22 cellular contexts compared by ENCODE assay signal in the genomic region with DNA sequence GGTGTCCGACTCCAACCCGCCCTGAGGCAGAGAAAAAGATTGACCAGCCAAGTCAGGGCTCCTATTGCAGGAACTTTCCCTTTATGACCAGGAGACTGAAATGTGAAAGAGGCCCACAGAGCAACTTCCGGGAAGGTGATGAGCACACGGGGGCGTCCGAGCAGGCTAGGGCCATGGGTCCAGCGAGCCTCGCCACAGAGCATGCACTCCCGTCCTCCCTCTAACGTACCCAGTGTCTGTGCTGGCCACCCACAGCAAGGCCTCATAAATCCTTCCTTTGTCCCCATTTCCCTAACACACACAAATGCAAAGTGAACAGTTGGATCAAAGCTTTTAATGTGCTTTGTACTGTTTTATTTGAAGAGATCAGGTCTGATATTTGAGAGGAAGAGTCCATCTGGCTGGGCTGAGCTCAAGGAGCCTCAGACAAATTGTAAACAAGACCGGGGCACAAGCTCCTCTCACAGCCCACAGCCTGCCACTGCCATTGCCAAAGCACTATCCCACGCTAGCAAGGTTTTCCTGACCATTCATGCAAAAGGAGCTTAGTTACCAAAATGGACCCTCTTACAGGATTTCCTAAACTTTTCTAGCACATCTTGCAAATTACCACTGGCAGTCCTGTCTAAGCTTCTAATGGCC. TPM values are rescaled to one million over a fixed set of nuclear protein-coding genes. Genes with fewer than 3 reads are reported as not detected.
A peak's percentile ranks its signal among the peaks of the same experiment; 100 is the strongest.
DNase-seq lines count a peak whose midpoint lies in the region; TF ChIP-seq lines count a peak whose summit lies in the region.
"Had no signal": no experiment of that assay in that cellular context is flagged by ENCODE, and none has a peak within 500 bp of the region (broad histone marks: within the 10 kb centered on the region; RNA-seq: fewer than 3 reads in every experiment).

No MANE protein-coding gene starts in this region.

- H3K27ac Mint-ChIP-seq in osteocyte (ENCODE audit: unreplicated experiment), result peak overlapping the region; percentile 48
- no peak overlapping the region for H3K27ac Mint-ChIP-seq in activated naive CD4-positive, alpha-beta T cell treated with anti-CD3 and anti-CD28 coated beads, Interleukin-2, amount 10 ng/mL, durations not matched to agents 7 days and 5 days
- H3K27ac Mint-ChIP-seq: CD4-positive, alpha-beta T cell; stimulated activated naive B cell treated with anti-CD40 and anti-IgM and Interleukin-4, amounts not matched to agents 10 μg/mL and 1 μg/mL and 100 μg/mL, for 72 hours; T-cell had no signal

- no peaks in the 10 kb centered on the region for H3K27me3 ChIP-seq in thyroid gland
- H3K27me3 ChIP-seq: esophagus squamous epithelium, heart left ventricle, uterus had no signal

- DNase-seq in C1 segment of cervical spinal cord (lab: John Stamatoyannopoulos, UW) (peak in 8 of 14 donors; percentile 20 to 60 (median 36)), amygdala (lab: John Stamatoyannopoulos, UW) (peak in 32 of 56 donors; percentile 5 to 63 (median 36)), head of caudate nucleus (peak; percentile 25 to 83 (median 54)), osteocyte (ENCODE audit: extremely low spot score, unreplicated experiment) (no peak), coronary artery (ENCODE audit: low spot score) (no peak), thyroid gland (no peak)
- no peak for DNase-seq in activated naive CD4-positive, alpha-beta T cell treated with anti-CD3 and anti-CD28 coated beads, Interleukin-2, amount 10 ng/mL, durations not matched to agents 7 days and 5 days
- no peak for DNase-seq in activated T-cell treated with anti-CD3 and anti-CD28 coated beads, Interleukin-2, amount 50 U/mL, for 1 hour
- DNase-seq: CD4-positive, alpha-beta T cell; DMS79 treated with DMSO at 0.1 percent for 48 hours; esophagus squamous epithelium; heart left ventricle; KBM-7; NCI-H1092 treated with DMSO at 0.1 percent for 48 hours; NCI-H2171; spleen; stimulated activated naive B cell treated with anti-CD40 and anti-IgM and Interleukin-4, amounts not matched to agents 10 μg/mL and 1 μg/mL and 100 μg/mL, for 72 hours; T-cell; uterus had no signal

- no peaks in the 10 kb centered on the region for H3K36me3 ChIP-seq in thyroid gland
- H3K36me3 ChIP-seq: esophagus squamous epithelium, heart left ventricle, spleen, uterus had no signal

- no peaks in the 10 kb centered on the region for H3K9me3 ChIP-seq in thyroid gland
- H3K9me3 ChIP-seq: esophagus squamous epithelium, heart left ventricle, spleen, uterus had no signal

- H3K27ac ChIP-seq in coronary artery (peak overlapping the region in 1 of 2 donors; percentile 43), thyroid gland (no peak overlapping the region)
- H3K27ac ChIP-seq: esophagus squamous epithelium, heart left ventricle, spleen, uterus, VCaP had no signal

- H3K4me3 Mint-ChIP-seq in osteocyte (ENCODE audit: unreplicated experiment), result no peak overlapping the region
- no peak overlapping the region for H3K4me3 Mint-ChIP-seq in activated naive CD4-positive, alpha-beta T cell treated with anti-CD3 and anti-CD28 coated beads, Interleukin-2, amount 10 ng/mL, durations not matched to agents 7 days and 5 days
- H3K4me3 Mint-ChIP-seq: CD4-positive, alpha-beta T cell; stimulated activated naive B cell treated with anti-CD40 and anti-IgM and Interleukin-4, amounts not matched to agents 10 μg/mL and 1 μg/mL and 100 μg/mL, for 72 hours; T-cell had no signal

- H3K9me3 Mint-ChIP-seq in osteocyte (ENCODE audit: unreplicated experiment), result no peaks in the 10 kb centered on the region
- no peaks in the 10 kb centered on the region for H3K9me3 Mint-ChIP-seq in activated naive CD4-positive, alpha-beta T cell treated with anti-CD3 and anti-CD28 coated beads, Interleukin-2, amount 10 ng/mL, durations not matched to agents 7 days and 5 days
- H3K9me3 Mint-ChIP-seq: CD4-positive, alpha-beta T cell; stimulated activated naive B cell treated with anti-CD40 and anti-IgM and Interleukin-4, amounts not matched to agents 10 μg/mL and 1 μg/mL and 100 μg/mL, for 72 hours; T-cell had no signal

- H3K27me3 Mint-ChIP-seq in osteocyte (ENCODE audit: unreplicated experiment), result no peaks in the 10 kb centered on the region
- no peaks in the 10 kb centered on the region for H3K27me3 Mint-ChIP-seq in activated naive CD4-positive, alpha-beta T cell treated with anti-CD3 and anti-CD28 coated beads, Interleukin-2, amount 10 ng/mL, durations not matched to agents 7 days and 5 days

- no peak for TF ChIP-seq CTCF in osteocyte (IDR thresholded peaks at IDR 0.05)
- no peak for TF ChIP-seq CTCF in coronary artery (IDR thresholded peaks at IDR 0.05)
- no peak for TF ChIP-seq CTCF in thyroid gland (IDR thresholded peaks at IDR 0.05)

- H3K36me3 Mint-ChIP-seq in osteocyte (ENCODE audit: unreplicated experiment), result no peaks in the 10 kb centered on the region
- H3K36me3 Mint-ChIP-seq in activated naive CD4-positive, alpha-beta T cell treated with anti-CD3 and anti-CD28 coated beads, Interleukin-2, amount 10 ng/mL, durations not matched to agents 7 days and 5 days, result no peaks in the 10 kb centered on the region
- H3K36me3 Mint-ChIP-seq: stimulated activated naive B cell treated with anti-CD40 and anti-IgM and Interleukin-4, amounts not matched to agents 10 μg/mL and 1 μg/mL and 100 μg/mL, for 72 hours; T-cell had no signal

- CTCF ChIA-PET in activated naive CD4-positive, alpha-beta T cell treated with anti-CD3 and anti-CD28 coated beads, Interleukin-2, amount 10 ng/mL, durations not matched to agents 7 days and 5 days (lab: Charles Lee), result no interaction called here

- 83 to 86% methylated on average over 9 to 12 of the region's 12 CpGs for WGBS in thyroid gland, 2 donors

- peaks cover 47% of the 10 kb centered on the region for H3K4me1 Mint-ChIP-seq in osteocyte (ENCODE audit: unreplicated experiment)
- H3K4me1 Mint-ChIP-seq in activated naive CD4-positive, alpha-beta T cell treated with anti-CD3 and anti-CD28 coated beads, Interleukin-2, amount 10 ng/mL, durations not matched to agents 7 days and 5 days, result no peaks in the 10 kb centered on the region
- H3K4me1 Mint-ChIP-seq: stimulated activated naive B cell treated with anti-CD40 and anti-IgM and Interleukin-4, amounts not matched to agents 10 μg/mL and 1 μg/mL and 100 μg/mL, for 72 hours; T-cell had no signal

- TF ChIP-seq POLR2A in thyroid gland (IDR thresholded peaks at IDR 0.05), result no peak

- peaks cover 6 to 7% of the 10 kb centered on the region in 2 donors for H3K4me1 ChIP-seq in thyroid gland
- H3K4me1 ChIP-seq: uterus had no signal

- H3K4me3 ChIP-seq in coronary artery, result no peak overlapping the region
- H3K4me3 ChIP-seq in thyroid gland (replicated peaks in 1 of 3), result no peak overlapping the region
- H3K4me3 ChIP-seq: esophagus squamous epithelium, heart left ventricle, spleen, uterus had no signal

- intact Hi-C loops in head of caudate nucleus (cut with DNase I) (no loop called here), thyroid gland (cut with DNase I) (no loop called here)

RNA-seq across cellular contexts. Expression of a gene that starts 44.2 kb away (rescaled TPM):
- total RNA-seq in osteocyte, result 1.0 and 1.4 TPM in 2 replicates
- 10 to 100 TPM in 1 of 4 donors, 1 to 10 TPM in 3; 4.8 to 11.5 (median 7.4) TPM for total RNA-seq in thyroid gland
- total RNA-seq: CD4-positive, alpha-beta T cell; esophagus squamous epithelium; heart left ventricle; kidney epithelial cell; mononuclear cell; T-cell had no signal

Comparison
In these comparisons a context has a peak if more than half of its experiments do, and no peak if none do; other contexts are left out.
1. DNase-seq: peak in C1 segment of cervical spinal cord (8 of 14), amygdala (32 of 56) and head of caudate nucleus (42 of 42); none in osteocyte (single experiment), coronary artery (single experiment), activated naive CD4-positive, alpha-beta T cell treated with anti-CD3 and anti-CD28 coated beads, Interleukin-2, amount 10 ng/mL, durations not matched to agents 7 days and 5 days (single experiment), activated T-cell treated with anti-CD3 and anti-CD28 coated beads, Interleukin-2, amount 50 U/mL, for 1 hour (single experiment) and thyroid gland (0 of 2).